8 cellular contexts compared by ENCODE assay signal in genomic region chr3:5122030-5122740, GRCh38. TPM values are rescaled to one million over a fixed set of nuclear protein-coding genes. Genes with fewer than 3 reads are reported as not detected.
DNase-seq lines count a peak whose midpoint lies in the region; ATAC-seq and TF ChIP-seq lines count a peak whose summit lies in the region.

ARL8B (plus strand) TSS chr3:5122292; CDS start chr3:5122466, 174 bp downstream.

- H3K27ac Mint-ChIP-seq in chondrocyte (ENCODE audit: unreplicated experiment): peak within 1 kb of the TSS; percentile 98

- no peaks in the 10 kb centered on the region for H3K9me3 Mint-ChIP-seq in chondrocyte (ENCODE audit: low read depth)

- peak; percentile 85 for DNase-seq in AG10803 (ENCODE audit: low read depth)
- peak; percentile 72 for DNase-seq in NCI-H460 (ENCODE audit: extremely low read depth, low read depth)
- DNase-seq in activated CD4-positive, alpha-beta T cell treated with anti-CD3 and anti-CD28 coated beads for 24 hours (ENCODE audit: low read depth in 2 of 2): peak; percentile 88 to 92
- peak; percentile 95 for DNase-seq in chondrocyte (ENCODE audit: low spot score)
- peak; percentile 83 for DNase-seq in kidney glomerular epithelial cell (lab: John Stamatoyannopoulos, UW)
- DNase-seq in stimulated activated CD4-positive, alpha-beta T cell treated with anti-CD3 and anti-CD28 coated beads, Interleukin-15, amount 100 ng/mL, for 48 hours (ENCODE audit: low read depth in 2 of 2): peak; percentile 85 to 91

- no peaks in the 10 kb centered on the region for H3K27me3 Mint-ChIP-seq in chondrocyte (ENCODE audit: low read depth)

- TF ChIP-seq CTCF in AG10803 (conservative IDR thresholded peaks at IDR 0.05; ENCODE audit: low read length) (peak; percentile 83), chondrocyte (IDR thresholded peaks at IDR 0.05) (peak; percentile 95)

- peak within 1 kb of the TSS; percentile 95 for H3K4me3 Mint-ChIP-seq in chondrocyte (ENCODE audit: unreplicated experiment)

- ATAC-seq in GM18873 (IDR thresholded peaks at IDR 0.05; ENCODE audit: low FRiP score, unreplicated experiment) (peak; percentile 92), HG03135 (IDR thresholded peaks at IDR 0.05; ENCODE audit: unreplicated experiment) (peak; percentile 95)

- H3K36me3 Mint-ChIP-seq in chondrocyte (ENCODE audit: low read depth): no peaks in the 10 kb centered on the region

- H3K4me1 Mint-ChIP-seq in chondrocyte (ENCODE audit: low read depth): peaks cover 44% of the 10 kb centered on the region

- H3K4me3 ChIP-seq in AG10803 (ENCODE audit: low read length): peak within 1 kb of the TSS; percentile 96

RNA-seq across cellular contexts. Expression of gene ARL8B, which starts in this region (rescaled TPM):
- total RNA-seq in NCI-H460 (2014; rRNA removed; shearing (Covaris generic)): 37.0 and 37.4 TPM in 2 replicates
- polyA plus RNA-seq in NCI-H460 (2014; cell fraction: nucleus; rRNA removed): 28.7 and 29.6 TPM in 2 replicates
- 50.7 to 65.8 TPM (median 61.6 TPM) in 3 replicates for total RNA-seq in chondrocyte

Comparison
In these comparisons a context has a peak if more than half of its experiments do, and no peak if none do; other contexts are left out.
1. Peak in every context shown above with its lines: DNase-seq, ATAC-seq and H3K4me3 ChIP-seq.